Comparison of ENCODE assay signal across 7 cellular contexts in genomic region chr5:176389114-176389768, GRCh38. TPM values are rescaled to one million over a fixed set of nuclear protein-coding genes. Genes with fewer than 3 reads are reported as not detected.
DNase-seq lines count a peak whose midpoint lies in the region; ATAC-seq and TF ChIP-seq lines count a peak whose summit lies in the region.

No MANE protein-coding gene starts in this region.

- TF ChIP-seq POLR2A in GM18505 (IDR thresholded peaks at IDR 0.05; ENCODE audit: borderline replicate concordance, extremely low read depth, insufficient read depth, insufficient read length): peak; percentile 83
- peak in 3 of 4 donors; percentile 51 to 85 (median 75) for TF ChIP-seq POLR2A in upper lobe of left lung (IDR thresholded peaks at IDR 0.05)

- peaks cover 12% of the 10 kb centered on the region for H4K20me1 ChIP-seq in GM23338 (replicated peaks; ENCODE audit: insufficient read depth)

- no peaks in the 10 kb centered on the region for H3K9me3 ChIP-seq in MG63
- no peaks in the 10 kb centered on the region for H3K9me3 ChIP-seq in lung (ENCODE audit: control insufficient read depth in 2 of 2, insufficient read depth in 1 of 2, low read length in 1 of 2)
- no peaks in the 10 kb centered on the region for H3K9me3 ChIP-seq in upper lobe of left lung

- H3K9me2 ChIP-seq in GM23338 (ENCODE audit: insufficient read depth): no peaks in the 10 kb centered on the region

- H3K4me1 Mint-ChIP-seq in GM23338: peaks cover 16% of the 10 kb centered on the region

- peaks cover 33% of the 10 kb centered on the region for H3K79me2 ChIP-seq in GM23338 (replicated peaks; ENCODE audit: insufficient read depth)

- H3F3A ChIP-seq in GM23338 (replicated peaks; ENCODE audit: low read depth): peaks cover 18% of the 10 kb centered on the region; the same call in 1 of the 2 replicates

- H3K4me3 Mint-ChIP-seq in GM23338: peak overlapping the region; percentile 99

- no peak for DNase-seq in GM23338 (ENCODE audit: low spot score)
- DNase-seq in MG63: no peak
- DNase-seq in cardiac fibroblast (ENCODE audit: low read depth in 2 of 2): no peak
- no peak for DNase-seq in lung (ENCODE audit: low spot score)
- DNase-seq in upper lobe of left lung: peak in 1 of 2 donors; percentile 92
- no peak for DNase-seq in NCI-H146 (lab: John Stamatoyannopoulos, UW)

- ATAC-seq in GM18505 (IDR thresholded peaks at IDR 0.05; ENCODE audit: unreplicated experiment) (peak; percentile 35), GM23338 (peak; percentile 31), lung (ENCODE audit: insufficient read depth, low FRiP score) (peak; percentile 0), upper lobe of left lung (ENCODE audit: low FRiP score in 2 of 2) (peak; percentile 49 to 50)

- H3K36me3 Mint-ChIP-seq in GM23338 (ENCODE audit: low read depth): peaks cover 51% of the 10 kb centered on the region

- peak overlapping the region; percentile 74 for H3K4me2 ChIP-seq in GM23338

- H3K27me3 ChIP-seq in GM23338 (ENCODE audit: insufficient read depth) (no peaks in the 10 kb centered on the region), MG63 (no peaks in the 10 kb centered on the region), lung (ENCODE audit: control insufficient read depth, insufficient read depth) (no peaks in the 10 kb centered on the region), upper lobe of left lung (no peaks in the 10 kb centered on the region)

- WGBS in lung, 2 donors: 0 to 1% methylated on average over 29 of the region's 29 CpGs
- 0 to 1% methylated on average over 15 to 29 of the region's 29 CpGs for WGBS in upper lobe of left lung, 2 donors

- peaks cover 9% of the 10 kb centered on the region; the same call in 1 of the 2 replicates for H3K4me1 ChIP-seq in GM23338 (ENCODE audit: insufficient read depth)
- H3K4me1 ChIP-seq in lung (ENCODE audit: control insufficient read depth in 2 of 2, insufficient read depth in 2 of 2, low read length in 2 of 2): peaks cover 5 to 8% of the 10 kb centered on the region in 2 donors
- peaks cover 15 to 41% (median 20%) of the 10 kb centered on the region in 4 donors for H3K4me1 ChIP-seq in upper lobe of left lung

- peaks cover 17% of the 10 kb centered on the region for H3K27me3 Mint-ChIP-seq in GM23338 (ENCODE audit: insufficient read depth, low read depth, poor library complexity)

- H3K4me3 ChIP-seq in GM23338: peak overlapping the region; percentile 67
- peak overlapping the region; percentile 95 for H3K4me3 ChIP-seq in MG63
- H3K4me3 ChIP-seq in cardiac fibroblast (replicated peaks in 1 of 2; ENCODE audit: low read depth in 2 of 2, low read length in 2 of 2): peak overlapping the region; percentile 95 to 99
- H3K4me3 ChIP-seq in lung: peak overlapping the region; percentile 59
- H3K4me3 ChIP-seq in upper lobe of left lung: peak overlapping the region; percentile 56 to 85 (median 74)

- H2AFZ ChIP-seq in GM23338: no peak overlapping the region

- TF ChIP-seq EP300 in upper lobe of left lung (IDR thresholded peaks at IDR 0.05): no peak

- H3K27ac Mint-ChIP-seq in GM23338: peak overlapping the region; percentile 100

- H3K27ac ChIP-seq in GM23338 (ENCODE audit: low read depth) (peak overlapping the region; percentile 86), lung (ENCODE audit: low read depth in 1 of 2, low read length in 1 of 2) (peak overlapping the region; percentile 95 to 97), upper lobe of left lung (peak overlapping the region; percentile 91 to 98 (median 93))

- TF ChIP-seq CTCF in GM23338 (conservative IDR thresholded peaks at IDR 0.05; ENCODE audit: low read depth in 2 of 2) (no peak), cardiac fibroblast (IDR thresholded peaks at IDR 0.05; ENCODE audit: low read depth, low read length) (no peak), lung (IDR thresholded peaks at IDR 0.05; ENCODE audit: control extremely low read depth, extremely low read depth) (no peak), upper lobe of left lung (IDR thresholded peaks at IDR 0.05) (no peak)

- H3K36me3 ChIP-seq in GM23338 (ENCODE audit: insufficient read depth): peaks cover 17% of the 10 kb centered on the region
- peaks cover 87% of the 10 kb centered on the region for H3K36me3 ChIP-seq in MG63
- H3K36me3 ChIP-seq in lung (ENCODE audit: control insufficient read depth in 2 of 2, insufficient read depth in 2 of 2, low read length in 2 of 2): peaks cover 16 to 32% of the 10 kb centered on the region in 2 donors
- peaks cover 7 to 50% (median 40%) of the 10 kb centered on the region in 4 donors for H3K36me3 ChIP-seq in upper lobe of left lung

- H3K9me3 Mint-ChIP-seq in GM23338: no peaks in the 10 kb centered on the region; the same call in 2 of the 3 replicates

TF ChIP-seq in GM23338, 12 proteins besides CTCF, POLR2A, EP300 and RAD21:
- TF ChIP-seq POLR2AphosphoS5 (IDR thresholded peaks at IDR 0.05; ENCODE audit: low read depth): peak; percentile 78
- TF ChIP-seq EZH2phosphoT487 (IDR thresholded peaks at IDR 0.05; ENCODE audit: unreplicated experiment): no peak

RNA-seq across cellular contexts. Expression of gene HIGD2A, which starts 0.7 kb away (rescaled TPM):
- total RNA-seq in GM23338 (2014; rRNA removed; shearing (Covaris generic)): 50.1 and 67.7 TPM in 2 replicates
- polyA plus RNA-seq in GM23338 (2016; fragmentation: Nextera tagmentation; extraction: Ambion mirVana) (194 and 206 TPM in 2 replicates), lung (100 to 1,000 TPM; 115 to 190 TPM)
- 151 and 166 TPM in 2 replicates for total RNA-seq in MG63 (2014; rRNA removed; shearing (Covaris generic); ENCODE audit: low replicate concordance)
- total RNA-seq in lung (100 to 1,000 TPM in 1 of 2 donors, 10 to 100 TPM in 1; 71.2 to 101 TPM), upper lobe of left lung (100 to 1,000 TPM in 3 of 6 donors, 10 to 100 TPM in 3; 46.5 to 108 (median 93.6) TPM)

RNA-seq across cellular contexts. Expression of gene NOP16, which starts 0.8 kb away (rescaled TPM):
- total RNA-seq in GM23338 (2014; rRNA removed; shearing (Covaris generic)): 43.4 and 44.3 TPM in 2 replicates
- polyA plus RNA-seq in GM23338 (2016; fragmentation: Nextera tagmentation; extraction: Ambion mirVana) (181 and 193 TPM in 2 replicates), lung (10 to 100 TPM; 44.4 to 52.1 TPM)
- total RNA-seq in MG63 (2014; rRNA removed; shearing (Covaris generic); ENCODE audit: low replicate concordance): 146 and 237 TPM in 2 replicates
- total RNA-seq in lung (10 to 100 TPM in 1 of 2 donors, 1 to 10 TPM in 1; 5.0 to 28.5 TPM), upper lobe of left lung (10 to 100 TPM in 4 of 6 donors, 1 to 10 TPM in 2; 3.1 to 25.4 (median 12.1) TPM)

RNA-seq across cellular contexts. Expression of gene ARL10, which starts 24.0 kb away (rescaled TPM):
- 6.7 and 7.9 TPM in 2 replicates for total RNA-seq in GM23338 (2014; rRNA removed; shearing (Covaris generic))
- polyA plus RNA-seq in GM23338 (2016; fragmentation: Nextera tagmentation; extraction: Ambion mirVana) (2.0 and 2.5 TPM in 2 replicates), lung (1 to 10 TPM; 1.5 to 2.6 TPM)
- total RNA-seq in MG63 (2014; rRNA removed; shearing (Covaris generic); ENCODE audit: low replicate concordance): 0.20 and 0.33 TPM in 2 replicates
- total RNA-seq in lung (10 to 100 TPM in 1 of 2 donors, 1 to 10 TPM in 1; 6.1 to 13.4 TPM), upper lobe of left lung (1 to 10 TPM; 2.7 to 7.8 (median 4.1) TPM)

RNA-seq across cellular contexts. Expression of gene CLTB, which starts 27.1 kb away (rescaled TPM):
- 34.0 and 41.4 TPM in 2 replicates for total RNA-seq in GM23338 (2014; rRNA removed; shearing (Covaris generic))
- 26.8 and 30.1 TPM in 2 replicates for polyA plus RNA-seq in GM23338 (2016; fragmentation: Nextera tagmentation; extraction: Ambion mirVana)
- total RNA-seq in MG63 (2014; rRNA removed; shearing (Covaris generic); ENCODE audit: low replicate concordance): 281 and 342 TPM in 2 replicates
- total RNA-seq in lung: 100 to 1,000 TPM in 1 of 2 donors, 10 to 100 TPM in 1; 33.2 to 123 TPM
- 100 to 1,000 TPM; 101 to 193 TPM for polyA plus RNA-seq in lung
- total RNA-seq in upper lobe of left lung: 100 to 1,000 TPM in 4 of 6 donors, 10 to 100 TPM in 2; 54.5 to 187 (median 109) TPM

RNA-seq across cellular contexts. Expression of gene KIAA1191, which starts 27.7 kb away (rescaled TPM):
- 87.2 and 87.4 TPM in 2 replicates for total RNA-seq in GM23338 (2014; rRNA removed; shearing (Covaris generic))
- polyA plus RNA-seq in GM23338 (2016; fragmentation: Nextera tagmentation; extraction: Ambion mirVana) (52.3 and 53.7 TPM in 2 replicates), lung (10 to 100 TPM; 41.0 to 47.0 TPM)
- total RNA-seq in MG63 (2014; rRNA removed; shearing (Covaris generic); ENCODE audit: low replicate concordance): 120 and 132 TPM in 2 replicates
- total RNA-seq in lung (10 to 100 TPM; 76.7 to 78.1 TPM), upper lobe of left lung (100 to 1,000 TPM in 2 of 6 donors, 10 to 100 TPM in 4; 53.4 to 109 (median 90.0) TPM)
